ENCODE assay signal across 13 cellular contexts in the genomic region with DNA sequence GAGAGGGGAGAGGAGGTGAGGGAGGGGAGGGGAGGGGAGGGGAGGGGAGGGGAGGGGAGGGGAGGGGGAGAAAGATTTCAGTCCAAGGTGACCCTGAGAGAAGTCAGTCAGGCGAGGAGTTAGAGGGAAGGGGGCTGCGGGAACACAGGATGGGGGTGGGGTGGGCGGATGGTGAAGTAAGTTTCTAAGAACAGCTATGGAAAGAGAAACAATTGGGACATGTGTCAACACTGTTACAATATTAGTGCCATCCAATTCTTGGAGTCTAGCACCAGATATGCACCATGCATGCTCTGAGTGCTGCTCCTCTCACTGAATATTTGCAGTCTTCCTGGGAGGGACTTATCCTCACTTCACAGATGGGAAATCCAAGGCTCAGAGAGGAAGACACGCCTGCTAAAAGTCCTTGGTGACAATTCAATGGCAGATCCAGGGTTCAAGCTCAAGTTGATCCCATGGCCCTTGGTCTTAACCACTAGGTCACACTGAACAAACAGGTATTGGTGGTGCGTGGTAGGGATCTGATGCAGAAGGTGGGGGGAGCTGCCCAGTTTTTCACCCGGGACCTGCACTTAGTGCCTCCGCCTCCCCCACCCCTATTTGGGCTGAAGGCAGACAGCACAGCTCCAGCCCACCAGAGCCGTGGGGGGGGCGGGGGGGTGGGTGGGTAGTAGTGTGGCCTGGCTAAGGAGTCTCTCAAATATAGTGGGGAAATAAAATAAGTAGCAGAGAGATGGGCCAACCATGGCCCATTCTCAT. TPM values are rescaled to one million over a fixed set of nuclear protein-coding genes. Genes with fewer than 3 reads are reported as not detected.
DNase-seq lines count a peak whose midpoint lies in the region; ATAC-seq, FAIRE-seq and TF ChIP-seq lines count a peak whose summit lies in the region.
"Had no signal": no experiment of that assay in that cellular context is flagged by ENCODE, and none has a peak within 500 bp of the region (broad histone marks: within the 10 kb centered on the region; RNA-seq: fewer than 3 reads in every experiment).

No MANE protein-coding gene starts in this region.

- in situ Hi-C loops in K562 (cut with MboI) = no loop called here

- TF ChIP-seq CTCF in K562 (IDR thresholded peaks at IDR 0.05 in 2 of 3, conservative IDR thresholded peaks at IDR 0.05 in 1 of 3; ENCODE audit: insufficient read depth in 2 of 3, low read depth in 1 of 3, low read length in 3 of 3) = no peak
- TF ChIP-seq CTCF in uterus (IDR thresholded peaks at IDR 0.05) = no peak

- H3K4me3 ChIP-seq in K562 (no peak overlapping the region), muscle layer of colon (ENCODE audit: low read depth in 1 of 2, low read length in 2 of 2) (no peak overlapping the region), uterus (no peak overlapping the region)

- no peaks in the 10 kb centered on the region; a peak in 1 of 5 replicates for H3K27me3 ChIP-seq in K562 (ENCODE audit: control insufficient read depth in 2 of 2, insufficient read depth in 2 of 2, low read length in 2 of 2)
- no peaks in the 10 kb centered on the region for H3K27me3 ChIP-seq in muscle layer of colon (ENCODE audit: control insufficient read depth in 1 of 2, insufficient read depth in 2 of 2, low read length in 2 of 2)
- H3K27me3 ChIP-seq in uterus = no peaks in the 10 kb centered on the region

- no peaks in the 10 kb centered on the region for H3K9me3 ChIP-seq in K562 (replicated peaks; ENCODE audit: control insufficient read depth, insufficient read depth, low read depth, low read length)
- no peaks in the 10 kb centered on the region for H3K9me3 ChIP-seq in muscle layer of colon (ENCODE audit: low read length)
- H3K9me3 ChIP-seq in uterus = no peaks in the 10 kb centered on the region

- FAIRE-seq in K562 (lab: Jason Lieb, UNC) = no peak
- FAIRE-seq: GM12892 had no signal

- TF ChIP-seq EP300 in K562 (IDR thresholded peaks at IDR 0.05; ENCODE audit: low read length) = no peak

- no peak overlapping the region for H3K9ac ChIP-seq in K562 (ENCODE audit: insufficient read depth in 1 of 2, low read depth in 2 of 2, low read length in 2 of 2)
- H3K9ac ChIP-seq in muscle layer of colon (ENCODE audit: low read length) = no peak overlapping the region

- TF ChIP-seq POLR2A in K562 (conservative IDR thresholded peaks at IDR 0.05) = no peak
- TF ChIP-seq POLR2A in uterus (IDR thresholded peaks at IDR 0.05) = no peak

- no TSS peak for BruUV-seq in K562 (replicated peaks; lab: Mats Ljungman, UMichigan)

- H2AFZ ChIP-seq in K562 (ENCODE audit: low read depth, low read length) = no peak overlapping the region

- 32% methylated on average over 7 of the region's 9 CpGs for WGBS in K562 (ENCODE audit: insufficient coverage, low coverage, missing lambda C conversion rate)

- POLR2A ChIA-PET in K562 (lab: Yijun Ruan, JAX) = interaction anchor here (0.6 to 1.0 kb wide), 5 partner anchors 8 to 880 kb away, joined by 3 to 4 read pairs (median 3); no protein-coding TSS in a partner anchor

- no peaks in the 10 kb centered on the region for H3K9me1 ChIP-seq in K562 (ENCODE audit: control insufficient read depth, insufficient read depth, low read length)

- H3K36me3 ChIP-seq in K562 (ENCODE audit: control insufficient read depth, insufficient read depth, low read length) = no peaks in the 10 kb centered on the region; the same call in 2 of the 3 replicates
- H3K36me3 ChIP-seq in muscle layer of colon (ENCODE audit: insufficient read depth, low read length) = peaks cover 7% of the 10 kb centered on the region
- no peaks in the 10 kb centered on the region for H3K36me3 ChIP-seq in uterus

- TF ChIP-seq RAD21 in K562 (CRISPR knock-in tag; conservative IDR thresholded peaks at IDR 0.05 in 1 of 2, IDR thresholded peaks at IDR 0.05 in 1 of 2) = no peak

- no peak overlapping the region for H3K4me2 ChIP-seq in K562 (ENCODE audit: insufficient read depth, low read length)

- peaks cover 4% of the 10 kb centered on the region; the same call in 1 of the 3 replicates for H3K79me2 ChIP-seq in K562 (ENCODE audit: control insufficient read depth, insufficient read depth, low read length)

- ATAC-seq in K562 (no peak), GM21367 (IDR thresholded peaks at IDR 0.05; ENCODE audit: unreplicated experiment) (no peak)

- H3K4me1 ChIP-seq in K562 (replicated peaks in 1 of 2; ENCODE audit: control insufficient read depth in 2 of 2, insufficient read depth in 2 of 2, low read length in 2 of 2) (peaks cover 19 to 23% of the 10 kb centered on the region in 2 experiments), muscle layer of colon (ENCODE audit: insufficient read depth, low read length) (peaks cover 83% of the 10 kb centered on the region), uterus (peaks cover 23 to 34% of the 10 kb centered on the region in 2 donors)

- H3K27ac ChIP-seq in K562 (ENCODE audit: extremely low read depth, low read depth, low read length) (no peak overlapping the region), muscle layer of colon (ENCODE audit: low read depth, low read length) (peak overlapping the region; percentile 81), uterus (peak overlapping the region; percentile 88 to 91)

- intact Hi-C loops in K562 (cut with micrococcal nuclease) = no loop called here
- intact Hi-C loops in uterus (cut with DNase I; ENCODE audit: low total_unique reads) = no loop called here

- peaks cover 28% of the 10 kb centered on the region for H4K20me1 ChIP-seq in K562 (replicated peaks; ENCODE audit: control insufficient read depth, insufficient read depth, low read length)

- CTCF ChIA-PET in K562 (lab: Yijun Ruan, JAX; ENCODE audit: low intra/inter-chr PET ratio) = interaction anchor here (3.3 kb wide), 1 partner anchor 78 kb away, joined by 15 read pairs; no protein-coding TSS in a partner anchor

- peak; percentile 22 for DNase-seq in stimulated activated CD4-positive, alpha-beta T cell treated with anti-CD3 and anti-CD28 coated beads, Interleukin-4, amount 100 ng/mL, for 1 hour
- no peak for DNase-seq in stimulated activated CD4-positive, alpha-beta T cell treated with anti-CD3 and anti-CD28 coated beads, Interleukin-2, amount 100 ng/mL, for 48 hours
- DNase-seq in K562 (ENCODE audit: extremely low read depth in 1 of 4, low spot score in 3 of 4) (no peak), uterus (no peak), glomerular visceral epithelial cell (ENCODE audit: extremely low spot score) (no peak), hepatic stellate cell (ENCODE audit: low spot score) (no peak)
- DNase-seq: activated CD4-positive, alpha-beta T cell treated with anti-CD3 and anti-CD28 coated beads for 48 hours; Calu3; mesendoderm; NCI-H1048 had no signal

TF ChIP-seq in K562, 482 proteins besides CTCF, POLR2A, EP300 and RAD21:
- TF ChIP-seq, protein P1, sequence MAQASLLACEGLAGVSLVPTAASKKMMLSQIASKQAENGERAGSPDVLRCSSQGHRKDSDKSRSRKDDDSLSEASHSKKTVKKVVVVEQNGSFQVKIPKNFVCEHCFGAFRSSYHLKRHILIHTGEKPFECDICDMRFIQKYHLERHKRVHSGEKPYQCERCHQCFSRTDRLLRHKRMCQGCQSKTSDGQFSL (CRISPR knock-in tag; IDR thresholded peaks at IDR 0.05) = no peak
- TF ChIP-seq, protein P1 (tag; IDR thresholded peaks at IDR 0.05) = peak in 1 of 2 experiments; percentile 20; a peak in 1 of 4 replicates
- TF ChIP-seq ESRRA (IDR thresholded peaks at IDR 0.05; ENCODE audit: borderline replicate concordance, low read depth) (0 out of 2 replicates have a peak, but pooled peaks have one; percentile 25), HNRNPK (IDR thresholded peaks at IDR 0.05; ENCODE audit: low read depth, low read length, poor library complexity, severe bottlenecking) (peak; percentile 44)
- TF ChIP-seq, protein P2, sequence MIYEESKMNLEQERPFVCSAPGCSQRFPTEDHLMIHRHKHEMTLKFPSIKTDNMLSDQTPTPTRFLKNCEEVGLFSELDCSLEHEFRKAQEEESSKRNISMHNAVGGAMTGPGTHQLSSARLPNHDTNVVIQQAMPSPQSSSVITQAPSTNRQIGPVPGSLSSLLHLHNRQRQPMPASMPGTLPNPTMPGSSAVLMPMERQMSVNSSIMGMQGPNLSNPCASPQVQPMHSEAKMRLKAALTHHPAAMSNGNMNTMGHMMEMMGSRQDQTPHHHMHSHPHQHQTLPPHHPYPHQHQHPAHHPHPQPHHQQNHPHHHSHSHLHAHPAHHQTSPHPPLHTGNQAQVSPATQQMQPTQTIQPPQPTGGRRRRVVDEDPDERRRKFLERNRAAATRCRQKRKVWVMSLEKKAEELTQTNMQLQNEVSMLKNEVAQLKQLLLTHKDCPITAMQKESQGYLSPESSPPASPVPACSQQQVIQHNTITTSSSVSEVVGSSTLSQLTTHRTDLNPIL (CRISPR knock-in tag; IDR thresholded peaks at IDR 0.05) = no peak
TF ChIP-seq in K562: peak in this region for 3.

RNA-seq across cellular contexts. Expression of a gene that starts 42.6 kb away (rescaled TPM):
- total RNA-seq in K562 (2011; cell fraction: chromatin; rRNA removed; ENCODE audit: low replicate concordance) = 46.9 and 72.4 TPM in 2 replicates
- total RNA-seq in K562 (2011; cell fraction: nucleolus; rRNA removed) = 41.5 and 47.5 TPM in 2 replicates
- 38.9 and 42.0 TPM in 2 replicates for total RNA-seq in K562 (2011; cell fraction: nucleoplasm; rRNA removed)
- total RNA-seq in K562 (2014; rRNA removed) (18.8 and 21.3 TPM in 2 replicates), K562 (2014; rRNA removed; fragmentation: Illumina TruSeq; extraction: Trizol) (11.0 and 14.5 TPM in 2 replicates), K562 (2015; rRNA removed; fragmentation: Illumina TruSeq; extraction: Trizol) (5.3 and 6.9 TPM in 2 replicates), K562 (2021) (31.6 and 34.8 TPM in 2 replicates), uterus (100 to 1,000 TPM in 1 of 4 donors, 10 to 100 TPM in 3; 45.6 to 175 (median 59.1) TPM)
- polyA plus RNA-seq in K562 (2011; rRNA removed) (10.3 and 26.8 TPM in 2 replicates), K562 (2014; fragmentation: Illumina TruSeq; extraction: Trizol) (29.7 and 30.8 TPM in 2 replicates), K562 (2014; fragmentation: Nextera tagmentation; extraction: Ambion mirVana) (under 1 TPM; 0.56 to 0.61 TPM), K562 (2014; rRNA removed) (10.1 and 12.1 TPM in 2 replicates)
- 5.5 and 9.8 TPM in 2 replicates for polyA plus RNA-seq in K562 (2011; cell fraction: cytosol; rRNA removed)
- polyA plus RNA-seq in K562 (2011; cell fraction: nucleus; rRNA removed) = 12.7 and 17.7 TPM in 2 replicates
- 20.2 and 46.9 TPM in 2 replicates for polyA plus RNA-seq in K562 (2012)
- 9.1 and 14.0 TPM in 2 replicates for polyA minus RNA-seq in K562 (2011; rRNA and poly(A)+ RNA removed)
- polyA minus RNA-seq in K562 (2011; cell fraction: cytosol; rRNA and poly(A)+ RNA removed) = 9.9 and 13.4 TPM in 2 replicates
- polyA minus RNA-seq in K562 (2011; cell fraction: nucleus; rRNA and poly(A)+ RNA removed) = 9.1 and 11.0 TPM in 2 replicates
